In the genomic region with DNA sequence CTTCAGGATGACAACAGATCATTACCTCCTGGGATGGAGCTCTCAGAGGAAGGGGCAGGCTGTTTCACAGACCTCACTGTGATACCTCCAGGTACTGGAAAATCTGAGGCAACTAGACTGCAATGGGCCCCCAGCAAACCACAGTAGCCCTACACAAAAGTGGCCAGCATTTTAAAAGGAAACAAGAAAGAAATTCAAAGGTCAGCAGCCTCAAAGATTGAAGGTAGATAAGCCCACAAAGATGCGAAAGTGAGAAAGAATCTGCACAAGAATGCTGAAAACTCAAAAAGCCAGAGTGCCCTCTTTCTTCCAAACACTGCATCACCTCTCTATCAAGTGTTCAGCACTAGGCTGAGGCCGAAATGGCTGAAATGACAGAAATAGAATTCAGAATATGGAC, we compare ENCODE assay signal across 1 cellular context.
TF ChIP-seq lines count a peak whose summit lies in the region.

No MANE protein-coding gene starts in this region.

TF ChIP-seq in H1, 55 proteins besides CTCF, POLR2A, EP300 and RAD21:
- TF ChIP-seq HDAC2 (IDR thresholded peaks at IDR 0.05; ENCODE audit: borderline replicate concordance in 1 of 2, low read depth in 2 of 2, low read length in 2 of 2) (no peak), SP4 (IDR thresholded peaks at IDR 0.05; ENCODE audit: low read length) (no peak), EZH2 (IDR thresholded peaks at IDR 0.05; ENCODE audit: low read depth, low read length, severe bottlenecking) (no peak), MAFK (IDR thresholded peaks at IDR 0.05; ENCODE audit: low read depth, low read length) (no peak), KDM5A (IDR thresholded peaks at IDR 0.05; ENCODE audit: low read length) (no peak), JUND (IDR thresholded peaks at IDR 0.05; ENCODE audit: low read length) (no peak), CHD1 (IDR thresholded peaks at IDR 0.05; ENCODE audit: low read depth, low read length) (no peak), ZNF274 (IDR thresholded peaks at IDR 0.05; ENCODE audit: borderline replicate concordance, extremely low read depth, low read length) (no peak)
- TF ChIP-seq, protein P1, sequence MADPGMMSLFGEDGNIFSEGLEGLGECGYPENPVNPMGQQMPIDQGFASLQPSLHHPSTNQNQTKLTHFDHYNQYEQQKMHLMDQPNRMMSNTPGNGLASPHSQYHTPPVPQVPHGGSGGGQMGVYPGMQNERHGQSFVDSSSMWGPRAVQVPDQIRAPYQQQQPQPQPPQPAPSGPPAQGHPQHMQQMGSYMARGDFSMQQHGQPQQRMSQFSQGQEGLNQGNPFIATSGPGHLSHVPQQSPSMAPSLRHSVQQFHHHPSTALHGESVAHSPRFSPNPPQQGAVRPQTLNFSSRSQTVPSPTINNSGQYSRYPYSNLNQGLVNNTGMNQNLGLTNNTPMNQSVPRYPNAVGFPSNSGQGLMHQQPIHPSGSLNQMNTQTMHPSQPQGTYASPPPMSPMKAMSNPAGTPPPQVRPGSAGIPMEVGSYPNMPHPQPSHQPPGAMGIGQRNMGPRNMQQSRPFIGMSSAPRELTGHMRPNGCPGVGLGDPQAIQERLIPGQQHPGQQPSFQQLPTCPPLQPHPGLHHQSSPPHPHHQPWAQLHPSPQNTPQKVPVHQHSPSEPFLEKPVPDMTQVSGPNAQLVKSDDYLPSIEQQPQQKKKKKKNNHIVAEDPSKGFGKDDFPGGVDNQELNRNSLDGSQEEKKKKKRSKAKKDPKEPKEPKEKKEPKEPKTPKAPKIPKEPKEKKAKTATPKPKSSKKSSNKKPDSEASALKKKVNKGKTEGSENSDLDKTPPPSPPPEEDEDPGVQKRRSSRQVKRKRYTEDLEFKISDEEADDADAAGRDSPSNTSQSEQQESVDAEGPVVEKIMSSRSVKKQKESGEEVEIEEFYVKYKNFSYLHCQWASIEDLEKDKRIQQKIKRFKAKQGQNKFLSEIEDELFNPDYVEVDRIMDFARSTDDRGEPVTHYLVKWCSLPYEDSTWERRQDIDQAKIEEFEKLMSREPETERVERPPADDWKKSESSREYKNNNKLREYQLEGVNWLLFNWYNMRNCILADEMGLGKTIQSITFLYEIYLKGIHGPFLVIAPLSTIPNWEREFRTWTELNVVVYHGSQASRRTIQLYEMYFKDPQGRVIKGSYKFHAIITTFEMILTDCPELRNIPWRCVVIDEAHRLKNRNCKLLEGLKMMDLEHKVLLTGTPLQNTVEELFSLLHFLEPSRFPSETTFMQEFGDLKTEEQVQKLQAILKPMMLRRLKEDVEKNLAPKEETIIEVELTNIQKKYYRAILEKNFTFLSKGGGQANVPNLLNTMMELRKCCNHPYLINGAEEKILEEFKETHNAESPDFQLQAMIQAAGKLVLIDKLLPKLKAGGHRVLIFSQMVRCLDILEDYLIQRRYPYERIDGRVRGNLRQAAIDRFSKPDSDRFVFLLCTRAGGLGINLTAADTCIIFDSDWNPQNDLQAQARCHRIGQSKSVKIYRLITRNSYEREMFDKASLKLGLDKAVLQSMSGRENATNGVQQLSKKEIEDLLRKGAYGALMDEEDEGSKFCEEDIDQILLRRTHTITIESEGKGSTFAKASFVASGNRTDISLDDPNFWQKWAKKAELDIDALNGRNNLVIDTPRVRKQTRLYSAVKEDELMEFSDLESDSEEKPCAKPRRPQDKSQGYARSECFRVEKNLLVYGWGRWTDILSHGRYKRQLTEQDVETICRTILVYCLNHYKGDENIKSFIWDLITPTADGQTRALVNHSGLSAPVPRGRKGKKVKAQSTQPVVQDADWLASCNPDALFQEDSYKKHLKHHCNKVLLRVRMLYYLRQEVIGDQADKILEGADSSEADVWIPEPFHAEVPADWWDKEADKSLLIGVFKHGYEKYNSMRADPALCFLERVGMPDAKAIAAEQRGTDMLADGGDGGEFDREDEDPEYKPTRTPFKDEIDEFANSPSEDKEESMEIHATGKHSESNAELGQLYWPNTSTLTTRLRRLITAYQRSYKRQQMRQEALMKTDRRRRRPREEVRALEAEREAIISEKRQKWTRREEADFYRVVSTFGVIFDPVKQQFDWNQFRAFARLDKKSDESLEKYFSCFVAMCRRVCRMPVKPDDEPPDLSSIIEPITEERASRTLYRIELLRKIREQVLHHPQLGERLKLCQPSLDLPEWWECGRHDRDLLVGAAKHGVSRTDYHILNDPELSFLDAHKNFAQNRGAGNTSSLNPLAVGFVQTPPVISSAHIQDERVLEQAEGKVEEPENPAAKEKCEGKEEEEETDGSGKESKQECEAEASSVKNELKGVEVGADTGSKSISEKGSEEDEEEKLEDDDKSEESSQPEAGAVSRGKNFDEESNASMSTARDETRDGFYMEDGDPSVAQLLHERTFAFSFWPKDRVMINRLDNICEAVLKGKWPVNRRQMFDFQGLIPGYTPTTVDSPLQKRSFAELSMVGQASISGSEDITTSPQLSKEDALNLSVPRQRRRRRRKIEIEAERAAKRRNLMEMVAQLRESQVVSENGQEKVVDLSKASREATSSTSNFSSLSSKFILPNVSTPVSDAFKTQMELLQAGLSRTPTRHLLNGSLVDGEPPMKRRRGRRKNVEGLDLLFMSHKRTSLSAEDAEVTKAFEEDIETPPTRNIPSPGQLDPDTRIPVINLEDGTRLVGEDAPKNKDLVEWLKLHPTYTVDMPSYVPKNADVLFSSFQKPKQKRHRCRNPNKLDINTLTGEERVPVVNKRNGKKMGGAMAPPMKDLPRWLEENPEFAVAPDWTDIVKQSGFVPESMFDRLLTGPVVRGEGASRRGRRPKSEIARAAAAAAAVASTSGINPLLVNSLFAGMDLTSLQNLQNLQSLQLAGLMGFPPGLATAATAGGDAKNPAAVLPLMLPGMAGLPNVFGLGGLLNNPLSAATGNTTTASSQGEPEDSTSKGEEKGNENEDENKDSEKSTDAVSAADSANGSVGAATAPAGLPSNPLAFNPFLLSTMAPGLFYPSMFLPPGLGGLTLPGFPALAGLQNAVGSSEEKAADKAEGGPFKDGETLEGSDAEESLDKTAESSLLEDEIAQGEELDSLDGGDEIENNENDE (IDR thresholded peaks at IDR 0.05; ENCODE audit: insufficient replicate concordance, low read length): no peak
